8 cellular contexts compared by ENCODE assay signal in the genomic region with DNA sequence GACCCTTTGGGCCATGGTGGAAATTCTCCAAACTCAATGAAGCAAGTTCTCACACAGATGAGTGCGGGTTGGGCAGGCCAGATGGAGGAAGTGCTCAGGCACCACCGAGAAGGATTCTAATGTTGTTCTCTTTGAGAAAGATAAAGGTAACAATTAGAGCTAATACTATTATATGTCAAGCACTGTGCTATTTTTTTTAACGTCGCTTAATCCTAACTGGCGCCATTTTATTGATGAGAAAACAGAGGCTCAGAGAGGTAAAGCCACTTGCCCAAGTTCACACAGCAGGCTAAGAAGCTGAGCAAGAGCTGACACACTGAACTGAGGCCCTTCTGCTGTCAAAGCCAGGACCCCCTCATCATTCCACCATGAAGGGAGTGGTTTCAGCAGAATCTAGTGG. TPM values are rescaled to one million over a fixed set of nuclear protein-coding genes. Genes with fewer than 3 reads are reported as not detected.
DNase-seq lines count a peak whose midpoint lies in the region; ATAC-seq, FAIRE-seq and TF ChIP-seq lines count a peak whose summit lies in the region.

No MANE protein-coding gene starts in this region.

- H3K79me2 ChIP-seq in DND-41 (ENCODE audit: insufficient read depth, low read length) (peaks cover 59% of the 10 kb centered on the region), OCI-LY1 (ENCODE audit: insufficient read depth, low read length) (peaks cover 57% of the 10 kb centered on the region), H1 (ENCODE audit: control insufficient read depth in 1 of 2, insufficient read depth in 2 of 2, low read length in 2 of 2) (peaks cover 41 to 59% of the 10 kb centered on the region in 2 experiments), osteoblast (ENCODE audit: insufficient read depth, low read length) (peaks cover 58% of the 10 kb centered on the region)

- peaks cover 8% of the 10 kb centered on the region for H3K79me1 ChIP-seq in H1 (ENCODE audit: low read depth, low read length)

- no peak overlapping the region for H2BK12ac ChIP-seq in H1 (ENCODE audit: low read depth, low read length)

- DNase-seq in DND-41, result no peak
- no peak for DNase-seq in H1 (ENCODE audit: low read depth in 1 of 2, low spot score in 2 of 2)
- no peak for DNase-seq in osteoblast (ENCODE audit: insufficient read length, low spot score, missing footprints)
- DNase-seq in HuH-7.5 (ENCODE audit: low spot score), result no peak
- DNase-seq in germinal center (ENCODE audit: low spot score), result no peak
- DNase-seq in activated CD8-positive, alpha-beta memory T cell treated with anti-CD3 and anti-CD28 coated beads for 24 hours, result no peak
- no peak for DNase-seq in hypothalamus (lab: John Stamatoyannopoulos, UW)

- H2AK5ac ChIP-seq in H1 (ENCODE audit: low read depth, low read length), result no peak overlapping the region

- ATAC-seq in DND-41 (ENCODE audit: insufficient read depth, low read depth), result no peak

- no peak overlapping the region for H2BK20ac ChIP-seq in H1 (ENCODE audit: low read length)

- no peaks in the 10 kb centered on the region for H3K9me3 ChIP-seq in DND-41 (ENCODE audit: insufficient read depth, low read length, severe bottlenecking)
- H3K9me3 ChIP-seq in OCI-LY1 (ENCODE audit: low read length), result no peaks in the 10 kb centered on the region
- H3K9me3 ChIP-seq in H1 (ENCODE audit: insufficient read depth in 2 of 2, low read depth in 1 of 2, low read length in 1 of 2), result no peaks in the 10 kb centered on the region
- H3K9me3 ChIP-seq in osteoblast (ENCODE audit: low read depth, low read length), result no peaks in the 10 kb centered on the region

- peak overlapping the region; percentile 71 for H3K9ac ChIP-seq in DND-41 (ENCODE audit: low read depth, low read length)
- peak overlapping the region; percentile 95 for H3K9ac ChIP-seq in OCI-LY1 (ENCODE audit: low read length)
- H3K9ac ChIP-seq in H1 (replicated peaks in 1 of 4; ENCODE audit: extremely low read depth in 1 of 4, low read depth in 3 of 4, low read length in 3 of 4), result peak overlapping the region in 3 of 4 experiments; percentile 74 to 95 (median 78); a peak in 5 of 7 replicates

- H3K56ac ChIP-seq in H1 (replicated peaks; ENCODE audit: insufficient read length, low read depth, low read length), result no peak overlapping the region

- peaks cover 19% of the 10 kb centered on the region for H3K36me3 ChIP-seq in DND-41 (ENCODE audit: insufficient read depth, low read length)
- H3K36me3 ChIP-seq in OCI-LY1 (ENCODE audit: insufficient read depth, low read length), result peaks cover 13% of the 10 kb centered on the region
- peaks cover 0 to 11% (median 2%) of the 10 kb centered on the region in 4 experiments; a peak in 3 of 8 replicates for H3K36me3 ChIP-seq in H1 (ENCODE audit: control insufficient read depth in 2 of 4, insufficient read depth in 4 of 4, low read length in 3 of 4)
- no peaks in the 10 kb centered on the region for H3K36me3 ChIP-seq in osteoblast (ENCODE audit: insufficient read depth, low read length)

- H3K23ac ChIP-seq in H1 (ENCODE audit: insufficient read length), result no peak overlapping the region

- no peak overlapping the region for H2BK120ac ChIP-seq in H1 (replicated peaks; ENCODE audit: low read depth, low read length)

- TF ChIP-seq POLR2A in H1 (IDR thresholded peaks at IDR 0.05; ENCODE audit: control extremely low read depth in 1 of 2, low read depth in 2 of 2, low read length in 2 of 2), result no peak

- 0 out of 2 replicates have a peak overlapping the region, but pooled peaks have one; percentile 86 for H2BK5ac ChIP-seq in H1 (ENCODE audit: low read depth, low read length)

- H3K4me2 ChIP-seq in DND-41 (ENCODE audit: insufficient read depth, low read length) (peak overlapping the region; percentile 83), OCI-LY1 (ENCODE audit: low read length) (peak overlapping the region; percentile 91), H1 (ENCODE audit: insufficient read depth in 1 of 2, low read depth in 2 of 2, low read length in 2 of 2) (peak overlapping the region; percentile 71 to 96), osteoblast (ENCODE audit: insufficient read depth, low read length) (peak overlapping the region; percentile 95)

- no peak overlapping the region; the same call in 1 of the 2 replicates for H2AFZ ChIP-seq in DND-41 (ENCODE audit: low read depth, low read length)
- no peak overlapping the region for H2AFZ ChIP-seq in OCI-LY1 (ENCODE audit: low read length)
- H2AFZ ChIP-seq in H1 (ENCODE audit: low read length), result no peak overlapping the region
- no peak overlapping the region for H2AFZ ChIP-seq in osteoblast (ENCODE audit: low read length)

- no peak overlapping the region for H3K14ac ChIP-seq in H1 (ENCODE audit: insufficient read length)

- FAIRE-seq in H1 (lab: Jason Lieb, UNC), result no peak

- no peak for TF ChIP-seq RAD21 in H1 (IDR thresholded peaks at IDR 0.05 in 1 of 2, conservative IDR thresholded peaks at IDR 0.05 in 1 of 2; ENCODE audit: low read depth in 2 of 2, low read length in 2 of 2)

- no peak overlapping the region for H4K8ac ChIP-seq in H1 (ENCODE audit: extremely low read depth, insufficient read depth, low read length)

- no peak overlapping the region for H3K18ac ChIP-seq in H1 (ENCODE audit: extremely low read depth, low read length)

- H3K4ac ChIP-seq in H1 (replicated peaks; ENCODE audit: insufficient read length, low read depth, low read length), result no peak overlapping the region

- H4K5ac ChIP-seq in H1 (ENCODE audit: insufficient read length, low read depth, low read length), result no peak overlapping the region

- H4K20me1 ChIP-seq in DND-41 (ENCODE audit: insufficient read depth, low read length), result peaks cover 54% of the 10 kb centered on the region
- 0 out of 2 replicates have a peak, but pooled peaks cover 3% of the 10 kb centered on the region for H4K20me1 ChIP-seq in OCI-LY1 (ENCODE audit: insufficient read depth, low read length)
- H4K20me1 ChIP-seq in H1 (replicated peaks in 1 of 2; ENCODE audit: control insufficient read depth in 1 of 2, insufficient read depth in 2 of 2, low read length in 2 of 2), result peaks cover 19 to 21% of the 10 kb centered on the region in 2 experiments
- H4K20me1 ChIP-seq in osteoblast (ENCODE audit: insufficient read depth, low read length), result peaks cover 25% of the 10 kb centered on the region

- H3K23me2 ChIP-seq in H1 (ENCODE audit: low read depth, low read length), result peaks cover 12% of the 10 kb centered on the region

- H3F3A ChIP-seq in OCI-LY1 (ENCODE audit: insufficient read depth, low read length), result no peaks in the 10 kb centered on the region

- H3K9me2 ChIP-seq in OCI-LY1 (ENCODE audit: low read depth, low read length), result no peaks in the 10 kb centered on the region

- no peak overlapping the region for H4K91ac ChIP-seq in H1 (replicated peaks; ENCODE audit: insufficient read length, low read length)

- no peak overlapping the region; the same call in 1 of the 2 replicates for H2BK15ac ChIP-seq in H1 (ENCODE audit: low read length)

- CTCF ChIA-PET in H1 (lab: Charles Lee; ENCODE audit: partially characterized antibody), result interaction anchor here (0.6 to 6.4 kb wide), 17 partner anchors 9 to 831 kb away, joined by 3 to 43 read pairs (median 11); partner anchors contain the start of gene DYRK1B

- peak overlapping the region; percentile 83 for H3K27ac ChIP-seq in DND-41 (ENCODE audit: low read length)
- peak overlapping the region; percentile 48 for H3K27ac ChIP-seq in OCI-LY1 (ENCODE audit: low read depth, low read length, poor library complexity, severe bottlenecking)
- H3K27ac ChIP-seq in H1 (ENCODE audit: low read depth, low read length), result no peak overlapping the region
- H3K27ac ChIP-seq in osteoblast (ENCODE audit: low read depth, low read length), result peak overlapping the region; percentile 74

- TF ChIP-seq CTCF in DND-41 (IDR thresholded peaks at IDR 0.05; ENCODE audit: borderline replicate concordance, extremely low read depth, low read length, poor library complexity, severe bottlenecking) (no peak), OCI-LY1 (IDR thresholded peaks at IDR 0.05; ENCODE audit: low read length) (no peak), H1 (IDR thresholded peaks at IDR 0.05; ENCODE audit: control extremely low read depth in 1 of 3, insufficient read depth in 1 of 3, low read depth in 1 of 3, low read length in 3 of 3) (no peak), osteoblast (IDR thresholded peaks at IDR 0.05; ENCODE audit: extremely low read depth, low read depth, low read length) (no peak)

- H3K4me1 ChIP-seq in DND-41 (ENCODE audit: insufficient read depth, low read length), result peaks cover 45% of the 10 kb centered on the region
- peaks cover 36% of the 10 kb centered on the region for H3K4me1 ChIP-seq in OCI-LY1 (ENCODE audit: insufficient read depth, low read length, severe bottlenecking)
- H3K4me1 ChIP-seq in H1 (replicated peaks in 1 of 4; ENCODE audit: control insufficient read depth in 3 of 4, insufficient read depth in 4 of 4, low read length in 3 of 4), result peaks cover 7 to 28% (median 18%) of the 10 kb centered on the region in 4 experiments
- H3K4me1 ChIP-seq in osteoblast (ENCODE audit: insufficient read depth, low read length), result peaks cover 25% of the 10 kb centered on the region

- no peaks in the 10 kb centered on the region for H3K27me3 ChIP-seq in DND-41 (ENCODE audit: insufficient read depth, low read length, poor library complexity)
- no peaks in the 10 kb centered on the region for H3K27me3 ChIP-seq in OCI-LY1 (ENCODE audit: insufficient read depth, low read length)
- no peaks in the 10 kb centered on the region for H3K27me3 ChIP-seq in H1 (replicated peaks in 1 of 4; ENCODE audit: control insufficient read depth in 3 of 4, extremely low read depth in 1 of 4, insufficient read depth in 3 of 4, low read length in 3 of 4)
- H3K27me3 ChIP-seq in osteoblast (ENCODE audit: insufficient read depth, low read length), result no peaks in the 10 kb centered on the region

- peak overlapping the region; percentile 95 to 99 for H3K4me3 ChIP-seq in DND-41 (ENCODE audit: low read depth in 1 of 2, low read length in 2 of 2)
- peak overlapping the region; percentile 88 for H3K4me3 ChIP-seq in OCI-LY1 (ENCODE audit: low read depth, low read length, poor library complexity, severe bottlenecking)
- peak overlapping the region; percentile 91 to 99 (median 96) for H3K4me3 ChIP-seq in H1 (ENCODE audit: extremely low read depth in 1 of 4, insufficient read depth in 2 of 4, low read depth in 3 of 4, low read length in 4 of 4)
- H3K4me3 ChIP-seq in osteoblast (ENCODE audit: insufficient read depth, low read length), result peak overlapping the region; percentile 92

- TF ChIP-seq EP300 in H1 (IDR thresholded peaks at IDR 0.05; ENCODE audit: borderline replicate concordance in 1 of 2, low read depth in 2 of 2, low read length in 2 of 2), result no peak

- WGBS in H1 (ENCODE audit: extremely low coverage in 1 of 2, insufficient coverage in 1 of 2, insufficient read length in 1 of 2, insufficient replicate concordance in 2 of 2, low coverage in 1 of 2, low lambda C conversion rate in 2 of 2, missing lambda C conversion rate in 1 of 2), 2 experiments, result 21% methylated on average over 5 of the region's 5 CpGs; no CpG with 5 or more reads in 1 of the 2 experiments

- POLR2A ChIA-PET in H1 (lab: Charles Lee; ENCODE audit: partially characterized antibody), result interaction anchor here (1.0 to 4.8 kb wide), 5 partner anchors 12 to 125 kb away, joined by 3 to 31 read pairs (median 10); partner anchors contain the start of genes DYRK1B and PSMC4

RNA-seq across cellular contexts. Expression of gene FBL, which starts 1.0 kb away (rescaled TPM):
- total RNA-seq in H1 (2021; fragmentation: NEBNext Ultra II Directional; extraction: Animal tissue kit (Norgen Biotek cat#: 25700)), result 790 and 809 TPM in 2 replicates
- 1,361 and 1,596 TPM in 2 replicates for polyA plus RNA-seq in H1 (2011; rRNA removed)
- 1,243 TPM for polyA plus RNA-seq in H1 (2011; cell fraction: cytosol; rRNA removed)
- polyA plus RNA-seq in H1 (2011; cell fraction: nucleus; rRNA removed), result 952 TPM
- polyA plus RNA-seq in H1 (2012, experiment 1 of 2), result 966 to 1,051 TPM (median 1,032 TPM) in 4 replicates
- polyA plus RNA-seq in H1 (2012, experiment 2 of 2), result 913 TPM
- polyA plus RNA-seq in H1 (2013, experiment 1 of 2), result 573 TPM
- polyA plus RNA-seq in H1 (2013, experiment 2 of 2), result 620 TPM
- 1,139 and 1,169 TPM in 2 replicates for polyA minus RNA-seq in H1 (2011; rRNA and poly(A)+ RNA removed)
- polyA minus RNA-seq in H1 (2011; cell fraction: cytosol; rRNA and poly(A)+ RNA removed), result 277 TPM
- 150 TPM for polyA minus RNA-seq in H1 (2011; cell fraction: nucleus; rRNA and poly(A)+ RNA removed)
- 69.0 and 87.2 TPM in 2 replicates for total RNA-seq in osteoblast

RNA-seq across cellular contexts. Expression of gene DYRK1B, which starts 11.2 kb away (rescaled TPM):
- total RNA-seq in H1 (2021; fragmentation: NEBNext Ultra II Directional; extraction: Animal tissue kit (Norgen Biotek cat#: 25700)), result 14.8 and 15.8 TPM in 2 replicates
- 6.9 and 13.6 TPM in 2 replicates for polyA plus RNA-seq in H1 (2011; rRNA removed)
- 4.5 TPM for polyA plus RNA-seq in H1 (2011; cell fraction: cytosol; rRNA removed)
- 18.1 TPM for polyA plus RNA-seq in H1 (2011; cell fraction: nucleus; rRNA removed)
- 6.9 to 16.5 TPM (median 11.2 TPM) in 4 replicates for polyA plus RNA-seq in H1 (2012, experiment 1 of 2)
- 10.4 TPM for polyA plus RNA-seq in H1 (2012, experiment 2 of 2)
- polyA plus RNA-seq in H1 (2013, experiment 1 of 2), result 9.1 TPM
- 9.4 TPM for polyA plus RNA-seq in H1 (2013, experiment 2 of 2)
- 4.7 and 13.1 TPM in 2 replicates for polyA minus RNA-seq in H1 (2011; rRNA and poly(A)+ RNA removed)
- polyA minus RNA-seq in H1 (2011; cell fraction: cytosol; rRNA and poly(A)+ RNA removed), result 12.2 TPM
- polyA minus RNA-seq in H1 (2011; cell fraction: nucleus; rRNA and poly(A)+ RNA removed), result 11.7 TPM
- total RNA-seq in osteoblast, result 17.1 and 19.5 TPM in 2 replicates
